8 cellular contexts compared by ENCODE assay signal in genomic region chr9:73132034-73132776, GRCh38. TPM values are rescaled to one million over a fixed set of nuclear protein-coding genes. Genes with fewer than 3 reads are reported as not detected.
DNase-seq lines count a peak whose midpoint lies in the region; ATAC-seq, FAIRE-seq and TF ChIP-seq lines count a peak whose summit lies in the region.

No MANE protein-coding gene starts in this region.

- POLR2A ChIA-PET in activated B cell treated with CpG ODN at 0.5 μM for 24 hours (lab: Charles Lee) = no interaction called here

- H3K9me3 Mint-ChIP-seq in activated B cell treated with CpG ODN at 0.5 μM for 24 hours = no peaks in the 10 kb centered on the region

- H3K4me3 Mint-ChIP-seq in activated B cell treated with CpG ODN at 0.5 μM for 24 hours = peak overlapping the region; percentile 81

- peak overlapping the region; percentile 35 for H3K4me3 ChIP-seq in kidney epithelial cell (ENCODE audit: low read depth, low read length)

- peak overlapping the region; percentile 73 for H3K27ac Mint-ChIP-seq in activated B cell treated with CpG ODN at 0.5 μM for 24 hours

- TF ChIP-seq POLR2A in GM12892 (IDR thresholded peaks at IDR 0.05; ENCODE audit: low read depth, low read length) = peak; percentile 27; the same call in 1 of the 2 replicates

- FAIRE-seq in GM12892 (lab: Jason Lieb, UNC) = peak; percentile 83

- no peaks in the 10 kb centered on the region for H3K27me3 Mint-ChIP-seq in activated B cell treated with CpG ODN at 0.5 μM for 24 hours

- H3K36me3 ChIP-seq in kidney epithelial cell (ENCODE audit: control insufficient read depth, insufficient read depth, low read length) = no peaks in the 10 kb centered on the region

- ATAC-seq in HG02678 (IDR thresholded peaks at IDR 0.05; ENCODE audit: unreplicated experiment) = peak; percentile 84
- peak; percentile 91 for ATAC-seq in activated B cell treated with CpG ODN at 0.5 μM for 24 hours (ENCODE audit: low read depth)

- intact Hi-C loops in activated B cell treated with CpG ODN at 0.5 μM for 24 hours (cut with micrococcal nuclease) = loop anchor here (1.0 to 2.0 kb wide), 2 partner anchors 17 to 1897 kb away; partner anchors contain the start of gene CARNMT1

- no peaks in the 10 kb centered on the region for H3K27me3 ChIP-seq in kidney epithelial cell (ENCODE audit: control insufficient read depth, insufficient read depth, low read length)

- peaks cover 12% of the 10 kb centered on the region for H3K4me1 Mint-ChIP-seq in activated B cell treated with CpG ODN at 0.5 μM for 24 hours

- DNase-seq in GM12892 (ENCODE audit: insufficient read length) (peak; percentile 5), NCI-H1436 treated with DMSO at 0.1 percent for 48 hours (lab: John Stamatoyannopoulos, UW) (peak; percentile 71), activated B cell treated with CpG ODN at 0.5 μM for 24 hours (peak; percentile 17), kidney epithelial cell (ENCODE audit: low read depth) (no peak), cortex of kidney (lab: John Stamatoyannopoulos, UW) (no peak)
- DNase-seq in central memory CD4-positive, alpha-beta T cell = peak; percentile 88
- peak; percentile 30 to 35 for DNase-seq in stimulated activated CD4-positive, alpha-beta T cell treated with anti-CD3 and anti-CD28 coated beads, Interleukin-15, amount 100 ng/mL, for 1 hour (ENCODE audit: low read depth in 1 of 2, low spot score in 1 of 2)

- H3K36me3 Mint-ChIP-seq in activated B cell treated with CpG ODN at 0.5 μM for 24 hours (ENCODE audit: low read depth) = no peaks in the 10 kb centered on the region

- CTCF ChIA-PET in activated B cell treated with CpG ODN at 0.5 μM for 24 hours (lab: Charles Lee) = no interaction called here

- TF ChIP-seq CTCF in activated B cell treated with CpG ODN at 0.5 μM for 24 hours (IDR thresholded peaks at IDR 0.05) = no peak
- no peak for TF ChIP-seq CTCF in kidney epithelial cell (IDR thresholded peaks at IDR 0.05; ENCODE audit: insufficient read depth, low read length, poor library complexity, severe bottlenecking)

RNA-seq across cellular contexts. Expression of gene ANXA1, which starts 19.5 kb away (rescaled TPM):
- polyA plus RNA-seq in GM12892 (2012; ENCODE audit: missing spikeins) = 3.1 TPM
- total RNA-seq in activated B cell treated with CpG ODN at 0.5 μM for 24 hours = 0.27 and 0.71 TPM in 2 replicates
- 167 and 189 TPM in 2 replicates for total RNA-seq in kidney epithelial cell

Comparison
In these comparisons a context has a peak if more than half of its experiments do, and no peak if none do; other contexts are left out.
1. DNase-seq: peak in GM12892 (single experiment), NCI-H1436 treated with DMSO at 0.1 percent for 48 hours (single experiment), activated B cell treated with CpG ODN at 0.5 μM for 24 hours (single experiment), central memory CD4-positive, alpha-beta T cell (single experiment) and stimulated activated CD4-positive, alpha-beta T cell treated with anti-CD3 and anti-CD28 coated beads, Interleukin-15, amount 100 ng/mL, for 1 hour (2 of 2); none in kidney epithelial cell (single experiment) and cortex of kidney (single experiment).
2. RNA of gene ANXA1, which starts 19.5 kb away (total RNA-seq): 167 to 189 TPM in kidney epithelial cell; 0.27 to 0.71 TPM in activated B cell treated with CpG ODN at 0.5 μM for 24 hours; every median in the first group is over 10 times any median in the second.